18 cellular contexts compared by ENCODE assay signal in genomic region chr10:99525897-99526296, GRCh38. TPM values are rescaled to one million over a fixed set of nuclear protein-coding genes. Genes with fewer than 3 reads are reported as not detected.
DNase-seq lines count a peak whose midpoint lies in the region; ATAC-seq, FAIRE-seq and TF ChIP-seq lines count a peak whose summit lies in the region.
"Had no signal": no experiment of that assay in that cellular context is flagged by ENCODE, and none has a peak within 500 bp of the region (broad histone marks: within the 10 kb centered on the region; RNA-seq: fewer than 3 reads in every experiment).

No MANE protein-coding gene starts in this region.

- H3K23ac ChIP-seq in H1 (ENCODE audit: insufficient read length): no peak overlapping the region

- TF ChIP-seq RAD21 in H1 (IDR thresholded peaks at IDR 0.05 in 1 of 2, conservative IDR thresholded peaks at IDR 0.05 in 1 of 2; ENCODE audit: low read depth in 2 of 2, low read length in 2 of 2): no peak

- peaks cover 6% of the 10 kb centered on the region; the same call in 1 of the 2 replicates for H3K23me2 ChIP-seq in H1 (ENCODE audit: low read depth, low read length)

- H2AFZ ChIP-seq in H1 (ENCODE audit: low read length): no peak overlapping the region
- H2AFZ ChIP-seq in osteoblast (ENCODE audit: low read length): no peak overlapping the region

- H3K27ac ChIP-seq in H1 (ENCODE audit: low read depth, low read length) (no peak overlapping the region), osteoblast (ENCODE audit: low read depth, low read length) (no peak overlapping the region)
- H3K27ac ChIP-seq: 22Rv1, BLaER1, HL-60 had no signal

- H4K8ac ChIP-seq in H1 (ENCODE audit: extremely low read depth, insufficient read depth, low read length): no peak overlapping the region

- no peak overlapping the region for H3K4me3 Mint-ChIP-seq in stimulated activated naive B cell treated with anti-CD40 and anti-IgM and Interleukin-4, amounts not matched to agents 10 μg/mL and 1 μg/mL and 100 μg/mL, for 72 hours
- H3K4me3 Mint-ChIP-seq: CD8-positive, alpha-beta memory T cell had no signal

- H3K14ac ChIP-seq in H1 (ENCODE audit: insufficient read length): no peak overlapping the region

- no peak for FAIRE-seq in H1 (lab: Jason Lieb, UNC)
- FAIRE-seq: H54 had no signal

- no peak overlapping the region; the same call in 1 of the 2 replicates for H3K18ac ChIP-seq in H1 (ENCODE audit: extremely low read depth, low read length)

- no peak for TF ChIP-seq POLR2A in H1 (IDR thresholded peaks at IDR 0.05; ENCODE audit: control extremely low read depth in 1 of 2, low read depth in 2 of 2, low read length in 2 of 2)

- no peak for ATAC-seq in stimulated activated naive B cell treated with anti-CD40 and anti-IgM and Interleukin-4, amounts not matched to agents 10 μg/mL and 1 μg/mL and 100 μg/mL, for 72 hours (replicated peaks)
- ATAC-seq in HG03521 (IDR thresholded peaks at IDR 0.05; ENCODE audit: unreplicated experiment): no peak
- ATAC-seq: HCT116 had no signal

- no peak overlapping the region for H3K56ac ChIP-seq in H1 (replicated peaks; ENCODE audit: insufficient read length, low read depth, low read length)

- no peaks in the 10 kb centered on the region for H3K79me2 ChIP-seq in H1 (ENCODE audit: control insufficient read depth in 1 of 2, insufficient read depth in 2 of 2, low read length in 2 of 2)
- no peaks in the 10 kb centered on the region for H3K79me2 ChIP-seq in osteoblast (ENCODE audit: insufficient read depth, low read length)

- H2AK5ac ChIP-seq in H1 (ENCODE audit: low read depth, low read length): no peak overlapping the region

- H3K9me3 Mint-ChIP-seq in stimulated activated naive B cell treated with anti-CD40 and anti-IgM and Interleukin-4, amounts not matched to agents 10 μg/mL and 1 μg/mL and 100 μg/mL, for 72 hours: no peaks in the 10 kb centered on the region

- H3K79me1 ChIP-seq in H1 (ENCODE audit: low read depth, low read length): no peaks in the 10 kb centered on the region

- H3K36me3 ChIP-seq in H1 (ENCODE audit: control insufficient read depth in 2 of 4, insufficient read depth in 4 of 4, low read length in 3 of 4) (no peaks in the 10 kb centered on the region), osteoblast (ENCODE audit: insufficient read depth, low read length) (no peaks in the 10 kb centered on the region)
- H3K36me3 ChIP-seq: BLaER1 had no signal

- peaks cover 15 to 50% (median 35%) of the 10 kb centered on the region in 4 experiments for H3K4me1 ChIP-seq in H1 (replicated peaks in 1 of 4; ENCODE audit: control insufficient read depth in 3 of 4, insufficient read depth in 4 of 4, low read length in 3 of 4)
- H3K4me1 ChIP-seq in osteoblast (ENCODE audit: insufficient read depth, low read length): no peaks in the 10 kb centered on the region

- peaks cover 0 to 5% of the 10 kb centered on the region in 2 donors for H3K36me3 Mint-ChIP-seq in stimulated activated naive B cell treated with anti-CD40 and anti-IgM and Interleukin-4, amounts not matched to agents 10 μg/mL and 1 μg/mL and 100 μg/mL, for 72 hours

- CTCF ChIA-PET in H1 (lab: Charles Lee; ENCODE audit: partially characterized antibody): interaction anchor here (0.5 to 1.9 kb wide), 3 partner anchors 11 to 322 kb away, joined by 3 to 8 read pairs (median 5); no protein-coding TSS in a partner anchor

- POLR2A ChIA-PET in H1 (lab: Charles Lee; ENCODE audit: partially characterized antibody): interaction anchor here (1.1 to 1.9 kb wide), 3 partner anchors 9 to 13 kb away, joined by 4 to 10 read pairs (median 4); no protein-coding TSS in a partner anchor

- H2BK120ac ChIP-seq in H1 (replicated peaks; ENCODE audit: low read depth, low read length): no peak overlapping the region

- DNase-seq in GM10266 (ENCODE audit: extremely low spot score) (peak; percentile 15), H1 (ENCODE audit: low read depth in 1 of 2, low spot score in 2 of 2) (no peak), osteoblast (ENCODE audit: insufficient read length, low spot score, missing footprints) (peak; percentile 53)
- DNase-seq in stimulated activated naive B cell treated with anti-CD40 and anti-IgM and Interleukin-4, amounts not matched to agents 10 μg/mL and 1 μg/mL and 100 μg/mL, for 72 hours: no peak
- no peak for DNase-seq in NK-92 treated with Interleukin-12 subunit alpha and Interleukin-12 subunit beta, amount 100 ng/mL, for 24 hours (lab: John Stamatoyannopoulos, UW)
- DNase-seq in activated CD4-positive, CD25-positive, alpha-beta regulatory T cell treated with anti-CD3 and anti-CD28 coated beads, Interleukin-2, amount 50 U/mL, for 72 hours: no peak
- DNase-seq: AML-193; Caco-2; CD8-positive, alpha-beta memory T cell; DND-41; GF-D8 had no signal

- H4K91ac ChIP-seq in H1 (replicated peaks; ENCODE audit: insufficient read length, low read length): no peak overlapping the region

- H3K27me3 Mint-ChIP-seq in stimulated activated naive B cell treated with anti-CD40 and anti-IgM and Interleukin-4, amounts not matched to agents 10 μg/mL and 1 μg/mL and 100 μg/mL, for 72 hours: peaks cover 65 to 96% of the 10 kb centered on the region in 2 donors

- H3K9ac ChIP-seq in H1 (replicated peaks in 1 of 4; ENCODE audit: extremely low read depth in 1 of 4, low read depth in 3 of 4, low read length in 3 of 4): no peak overlapping the region
- H3K9ac ChIP-seq: BLaER1 had no signal

- H2BK15ac ChIP-seq in H1 (ENCODE audit: low read length): no peak overlapping the region

- no peak overlapping the region for H3K4ac ChIP-seq in H1 (replicated peaks; ENCODE audit: insufficient read length, low read depth, low read length)

- no peaks in the 10 kb centered on the region for H3K9me3 ChIP-seq in H1 (ENCODE audit: insufficient read depth in 2 of 2, low read depth in 1 of 2, low read length in 1 of 2)
- no peaks in the 10 kb centered on the region for H3K9me3 ChIP-seq in osteoblast (ENCODE audit: low read depth, low read length)
- H3K9me3 ChIP-seq: Caco-2 had no signal

- H3K27ac Mint-ChIP-seq in stimulated activated naive B cell treated with anti-CD40 and anti-IgM and Interleukin-4, amounts not matched to agents 10 μg/mL and 1 μg/mL and 100 μg/mL, for 72 hours: peak overlapping the region; percentile 14
- H3K27ac Mint-ChIP-seq: CD8-positive, alpha-beta memory T cell had no signal

- H2BK12ac ChIP-seq in H1 (ENCODE audit: low read depth, low read length): 0 out of 2 replicates have a peak overlapping the region, but pooled peaks have one; percentile 60

- no peak overlapping the region for H4K5ac ChIP-seq in H1 (ENCODE audit: insufficient read length, low read depth, low read length)

- H4K20me1 ChIP-seq in H1 (replicated peaks in 1 of 2; ENCODE audit: control insufficient read depth in 1 of 2, insufficient read depth in 2 of 2, low read length in 2 of 2) (peaks cover 20 to 33% of the 10 kb centered on the region in 2 experiments), osteoblast (ENCODE audit: insufficient read depth, low read length) (no peaks in the 10 kb centered on the region)

- peaks cover 17 to 21% of the 10 kb centered on the region in 2 donors for H3K4me1 Mint-ChIP-seq in stimulated activated naive B cell treated with anti-CD40 and anti-IgM and Interleukin-4, amounts not matched to agents 10 μg/mL and 1 μg/mL and 100 μg/mL, for 72 hours

- H3K4me2 ChIP-seq in H1 (ENCODE audit: insufficient read depth in 1 of 2, low read depth in 2 of 2, low read length in 2 of 2): no peak overlapping the region
- H3K4me2 ChIP-seq in osteoblast (ENCODE audit: insufficient read depth, low read length): no peak overlapping the region
- H3K4me2 ChIP-seq: BLaER1 had no signal

- no peak overlapping the region for H2BK20ac ChIP-seq in H1 (ENCODE audit: low read length)

- no peak for TF ChIP-seq EP300 in H1 (IDR thresholded peaks at IDR 0.05; ENCODE audit: borderline replicate concordance in 1 of 2, low read depth in 2 of 2, low read length in 2 of 2)

- no peak overlapping the region for H2BK5ac ChIP-seq in H1 (ENCODE audit: low read depth, low read length)

- no peak for TF ChIP-seq CTCF in GM10266 (IDR thresholded peaks at IDR 0.05; ENCODE audit: control insufficient read depth, insufficient read depth, low read depth, missing control alignments)
- TF ChIP-seq CTCF in H1 (IDR thresholded peaks at IDR 0.05; ENCODE audit: control extremely low read depth in 1 of 3, insufficient read depth in 1 of 3, low read depth in 1 of 3, low read length in 3 of 3): no peak
- no peak for TF ChIP-seq CTCF in osteoblast (IDR thresholded peaks at IDR 0.05; ENCODE audit: extremely low read depth, low read depth, low read length)

- H3K4me3 ChIP-seq in H1 (ENCODE audit: extremely low read depth in 1 of 4, insufficient read depth in 2 of 4, low read depth in 3 of 4, low read length in 4 of 4) (no peak overlapping the region), osteoblast (ENCODE audit: insufficient read depth, low read length) (no peak overlapping the region)
- H3K4me3 ChIP-seq: BLaER1 had no signal

- H3K27me3 ChIP-seq in H1 (replicated peaks in 1 of 4; ENCODE audit: control insufficient read depth in 3 of 4, extremely low read depth in 1 of 4, insufficient read depth in 3 of 4, low read length in 3 of 4) (peaks cover 87 to 100% (median 96%) of the 10 kb centered on the region in 4 experiments), osteoblast (ENCODE audit: insufficient read depth, low read length) (peaks cover 99% of the 10 kb centered on the region)

TF ChIP-seq in H1, 55 proteins besides CTCF, POLR2A, EP300 and RAD21 (continues in another document):
- TF ChIP-seq SIN3A (conservative IDR thresholded peaks at IDR 0.05 in 1 of 2, IDR thresholded peaks at IDR 0.05 in 1 of 2; ENCODE audit: low read depth in 1 of 2, low read length in 2 of 2) (no peak), MAX (IDR thresholded peaks at IDR 0.05) (no peak), CHD2 (IDR thresholded peaks at IDR 0.05; ENCODE audit: low read length) (no peak), SRF (IDR thresholded peaks at IDR 0.05; ENCODE audit: low read depth, low read length) (no peak)

RNA-seq across cellular contexts. Expression of gene NKX2-3, which starts 6.8 kb away (rescaled TPM):
- total RNA-seq in H1 (2021; fragmentation: NEBNext Ultra II Directional; extraction: Animal tissue kit (Norgen Biotek cat#: 25700)): not detected in 2 replicates
- not detected in 2 replicates for polyA plus RNA-seq in H1 (2011; rRNA removed)
- not detected for polyA plus RNA-seq in H1 (2011; cell fraction: cytosol; rRNA removed)
- polyA plus RNA-seq in H1 (2011; cell fraction: nucleus; rRNA removed): not detected
- polyA plus RNA-seq in H1 (2012, experiment 1 of 2): not detected in 4 replicates
- not detected for polyA plus RNA-seq in H1 (2012, experiment 2 of 2)
- polyA plus RNA-seq in H1 (2013, experiment 1 of 2): not detected
- polyA plus RNA-seq in H1 (2013, experiment 2 of 2): not detected
- polyA minus RNA-seq in H1 (2011; rRNA and poly(A)+ RNA removed): not detected in 2 replicates
- not detected for polyA minus RNA-seq in H1 (2011; cell fraction: cytosol; rRNA and poly(A)+ RNA removed)
- polyA minus RNA-seq in H1 (2011; cell fraction: nucleus; rRNA and poly(A)+ RNA removed): not detected
- total RNA-seq in osteoblast: not detected in 2 replicates
- total RNA-seq: A673; CD8-positive, alpha-beta memory T cell had no signal
- polyA plus RNA-seq: CD8-positive, alpha-beta memory T cell had no signal

Comparison
In these comparisons a context has a peak if more than half of its experiments do, and no peak if none do; other contexts are left out.
1. DNase-seq: peak in GM10266 (single experiment) and osteoblast (single experiment); none in H1 (0 of 2), stimulated activated naive B cell treated with anti-CD40 and anti-IgM and Interleukin-4, amounts not matched to agents 10 μg/mL and 1 μg/mL and 100 μg/mL, for 72 hours (single experiment), NK-92 treated with Interleukin-12 subunit alpha and Interleukin-12 subunit beta, amount 100 ng/mL, for 24 hours (single experiment) and activated CD4-positive, CD25-positive, alpha-beta regulatory T cell treated with anti-CD3 and anti-CD28 coated beads, Interleukin-2, amount 50 U/mL, for 72 hours (single experiment).